In genomic region chr2:198545411-198545810, GRCh38 we compare ENCODE assay signal across 16 cellular contexts.
"Had no signal": no experiment of that assay in that cellular context is flagged by ENCODE, and none has a peak within 500 bp of the region (broad histone marks: within the 10 kb centered on the region; RNA-seq: fewer than 3 reads in every experiment).

No MANE protein-coding gene starts in this region.

- H2AFZ ChIP-seq: parathyroid adenoma had no signal

- H3K4me1 ChIP-seq: left ventricle myocardium inferior, parathyroid adenoma, vagina had no signal

- H3K27ac ChIP-seq: brain microvascular endothelial cell, left ventricle myocardium inferior, parathyroid adenoma, skin epidermis, vagina had no signal

- H3K36me3 ChIP-seq: brain microvascular endothelial cell, left ventricle myocardium inferior, vagina had no signal

- H3K4me3 ChIP-seq: left ventricle myocardium inferior, skin epidermis, vagina had no signal

- H3K9ac ChIP-seq: parathyroid adenoma had no signal

- DNase-seq: activated CD4-positive, alpha-beta T cell treated with anti-CD3 and anti-CD28 coated beads, Interleukin-2, amount 50 U/mL, for 4 hours; activated CD4-positive, CD25-positive, alpha-beta regulatory T cell treated with anti-CD3 and anti-CD28 coated beads, Interleukin-2, amount 50 U/mL, for 72 hours; activated CD8-positive, alpha-beta memory T cell treated with anti-CD3 and anti-CD28 coated beads, Interleukin-2, amount 10 ng/mL, durations not matched to agents 7 days and 5 days; activated effector memory CD4-positive, alpha-beta T cell treated with anti-CD3 and anti-CD28 coated beads, Interleukin-2, amount 50 U/mL, for 16 hours; activated T-cell treated with anti-CD3 and anti-CD28 coated beads, Interleukin-2, amount 50 U/mL, for 24 hours; brain microvascular endothelial cell; cerebellar nuclear complex; effector memory CD8-positive, alpha-beta T cell; glutamatergic neuron; left ventricle myocardium inferior; mesenchymal stem cell; retina; T-helper 2 cell had no signal

- H3K27me3 ChIP-seq: brain microvascular endothelial cell, vagina had no signal

- H3K9me3 ChIP-seq: vagina had no signal

- H3K79me2 ChIP-seq: parathyroid adenoma had no signal

- ATAC-seq: activated CD8-positive, alpha-beta memory T cell treated with anti-CD3 and anti-CD28 coated beads, Interleukin-2, amount 10 ng/mL, durations not matched to agents 7 days and 5 days; effector memory CD8-positive, alpha-beta T cell had no signal
